ENCODE assay signal across 8 cellular contexts in the genomic region with DNA sequence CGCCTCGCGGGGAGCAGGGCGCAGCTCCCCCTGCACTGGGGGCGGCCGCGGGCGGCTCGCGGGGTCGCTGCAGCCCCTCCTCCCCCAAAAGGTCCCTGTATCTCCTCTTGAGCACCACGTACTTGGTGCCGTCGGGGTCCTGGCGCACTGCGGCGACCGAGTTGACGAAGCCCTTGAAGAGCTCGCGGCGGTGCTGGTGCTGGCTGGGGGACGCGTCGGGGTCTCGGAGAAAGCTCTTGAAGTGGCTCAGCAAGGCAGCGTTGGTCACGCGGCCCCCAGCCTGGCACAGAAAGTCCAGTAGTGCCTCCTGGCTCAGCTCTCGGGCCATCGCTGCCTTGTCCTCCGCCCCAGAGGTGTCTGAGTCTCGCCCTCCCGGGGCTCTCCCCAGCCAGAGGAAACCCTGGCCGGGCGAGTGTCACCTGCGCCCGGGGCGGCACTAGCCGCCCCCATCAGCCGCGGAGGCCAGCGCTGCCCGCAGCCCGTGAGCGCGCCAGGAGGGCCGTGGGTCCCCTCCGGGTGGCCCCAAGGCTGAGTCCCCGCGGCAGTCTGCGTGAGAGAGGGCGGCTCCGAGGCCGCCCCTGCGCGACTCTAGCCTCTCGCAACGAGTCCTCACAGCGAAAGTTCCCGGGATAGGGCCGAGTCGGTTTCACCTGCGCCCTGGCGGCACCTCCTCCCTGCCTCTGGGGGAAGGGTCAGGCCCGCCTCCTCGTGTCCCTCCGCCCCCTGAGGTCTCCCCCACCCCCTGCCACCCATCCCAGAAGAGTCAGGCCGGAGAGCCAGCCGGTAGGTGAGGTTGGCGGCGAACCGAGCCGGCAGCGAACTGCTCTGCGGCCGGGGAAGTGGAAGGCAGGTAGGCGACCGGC. TPM values are rescaled to one million over a fixed set of nuclear protein-coding genes. Genes with fewer than 3 reads are reported as not detected.
DNase-seq lines count a peak whose midpoint lies in the region; ATAC-seq and TF ChIP-seq lines count a peak whose summit lies in the region.

A gene with protein sequence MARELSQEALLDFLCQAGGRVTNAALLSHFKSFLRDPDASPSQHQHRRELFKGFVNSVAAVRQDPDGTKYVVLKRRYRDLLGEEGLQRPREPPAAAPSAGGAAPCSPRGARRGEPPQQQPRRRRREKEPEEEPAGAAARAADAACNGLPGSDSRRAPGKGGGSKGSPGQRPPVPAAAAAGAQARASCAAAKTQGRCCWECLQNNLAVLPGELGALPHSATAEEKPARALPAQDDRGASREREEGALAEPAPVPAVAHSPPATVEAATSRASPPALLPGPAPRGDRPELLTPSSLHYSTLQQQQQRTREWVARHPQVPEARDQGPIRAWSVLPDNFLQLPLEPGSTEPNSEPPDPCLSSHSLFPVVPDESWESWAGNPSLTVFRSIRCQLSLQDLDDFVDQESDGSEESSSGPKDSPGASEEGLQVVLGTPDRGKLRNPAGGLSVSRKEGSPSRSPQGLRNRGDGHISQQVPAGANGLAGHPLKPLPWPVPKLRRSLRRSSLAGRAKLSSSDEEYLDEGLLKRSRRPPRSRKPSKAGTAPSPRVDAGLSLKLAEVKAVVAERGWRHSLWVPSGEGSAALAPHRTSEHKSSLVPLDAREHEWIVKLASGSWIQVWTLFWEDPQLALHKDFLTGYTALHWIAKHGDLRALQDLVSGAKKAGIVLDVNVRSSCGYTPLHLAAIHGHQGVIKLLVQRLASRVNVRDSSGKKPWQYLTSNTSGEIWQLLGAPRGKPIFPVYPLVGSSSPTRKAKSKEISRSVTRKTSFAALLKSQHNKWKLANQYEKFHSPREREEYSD (minus strand): TSS at position 623 of the 863 bp plus-strand sequence. CDS start 295 bp downstream, at position 328.

- H3K4me3 ChIP-seq in mesodermal cell (ENCODE audit: extremely low read depth, insufficient read depth, low read length, poor library complexity, severe bottlenecking) (peak within 1 kb of the TSS; percentile 43), testis (peak within 1 kb of the TSS; percentile 29 to 31)

- no peak for TF ChIP-seq POLR2A in testis (IDR thresholded peaks at IDR 0.05)

- intact Hi-C loops in testis (cut with DNase I; ENCODE audit: low total_unique reads): no loop called here

- peaks cover 20% of the 10 kb centered on the region for H3K4me1 ChIP-seq in mesodermal cell (ENCODE audit: control insufficient read depth, insufficient read depth, low read length, poor library complexity, severe bottlenecking)
- peaks cover 6% of the 10 kb centered on the region for H3K4me1 ChIP-seq in testis

- WGBS in mesodermal cell (ENCODE audit: insufficient coverage in 2 of 2), 2 experiments: 1 to 2% methylated on average over 64 to 66 of the region's 79 CpGs
- WGBS in testis, 2 donors: 2 to 5% methylated on average over 13 to 34 of the region's 79 CpGs

- H3K27ac ChIP-seq in mesodermal cell (ENCODE audit: low read depth, low read length, severe bottlenecking): no peak within 1 kb of the TSS
- H3K27ac ChIP-seq in testis: no peak within 1 kb of the TSS

- DNase-seq in HuH-7.5 (ENCODE audit: low spot score) (peak; percentile 87), ecto neural progenitor cell (ENCODE audit: low spot score) (peak; percentile 70), testis (peak; percentile 13), NCI-H2171 treated with DMSO at 0.1 percent for 48 hours (lab: John Stamatoyannopoulos, UW) (no peak), putamen (ENCODE audit: low spot score) (no peak)
- DNase-seq in activated CD4-positive, alpha-beta T cell treated with anti-CD3 and anti-CD28 coated beads for 48 hours: peak; percentile 29

- no peaks in the 10 kb centered on the region for H3K9me3 ChIP-seq in mesodermal cell (ENCODE audit: control insufficient read depth, low read length)
- no peaks in the 10 kb centered on the region for H3K9me3 ChIP-seq in testis

- TF ChIP-seq CTCF in testis (IDR thresholded peaks at IDR 0.05): no peak

- H3K36me3 ChIP-seq in mesodermal cell (ENCODE audit: control insufficient read depth, insufficient read depth, low read length): no peaks in the 10 kb centered on the region
- H3K36me3 ChIP-seq in testis (ENCODE audit: low read depth, missing control alignments): no peaks in the 10 kb centered on the region

- no peaks in the 10 kb centered on the region for H3K27me3 ChIP-seq in testis

- ATAC-seq in GM18498 (IDR thresholded peaks at IDR 0.05; ENCODE audit: unreplicated experiment): peak; percentile 60

RNA-seq across cellular contexts. Expression of the gene that starts here (rescaled TPM):
- 0.41 TPM for polyA plus RNA-seq in mesodermal cell (2013, experiment 1 of 2)
- polyA plus RNA-seq in mesodermal cell (2013, experiment 2 of 2): 0.35 TPM
- total RNA-seq in testis: under 1 TPM; 0.08 to 0.12 TPM
- 0.21 TPM for polyA plus RNA-seq in testis (ENCODE audit: insufficient read depth, low read depth, low replicate concordance)

Comparison
In these comparisons a context has a peak if more than half of its experiments do, and no peak if none do; other contexts are left out.
1. Peak in DNase-seq and H3K4me3 ChIP-seq in testis; RNA of the gene not detected or under 1 TPM.
2. DNase-seq: peak in HuH-7.5 (single experiment), activated CD4-positive, alpha-beta T cell treated with anti-CD3 and anti-CD28 coated beads for 48 hours (single experiment) and ecto neural progenitor cell (single experiment); none in NCI-H2171 treated with DMSO at 0.1 percent for 48 hours (single experiment) and putamen (single experiment).